1 cellular context compared by ENCODE assay signal in the genomic region with DNA sequence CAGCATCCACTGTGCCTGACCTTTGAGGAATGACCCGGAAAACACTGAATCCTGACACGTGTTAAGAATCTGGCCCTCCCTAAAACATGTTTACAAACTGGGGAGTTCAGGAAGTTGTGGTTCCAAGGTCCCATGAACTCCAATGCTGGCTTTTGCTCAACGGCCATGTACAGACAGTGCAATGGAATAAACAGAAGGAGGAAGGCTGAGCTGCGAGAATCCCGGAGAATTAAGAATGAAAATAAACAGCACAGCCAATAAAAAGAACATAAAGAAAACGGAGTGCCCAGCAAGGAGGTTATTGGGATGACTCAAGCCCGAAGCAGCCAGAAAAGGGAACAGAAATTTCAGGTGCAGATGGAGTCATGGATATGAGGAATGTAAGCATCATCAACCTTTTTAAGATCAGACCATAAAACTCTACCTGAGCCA.
A peak's percentile ranks its signal among the peaks of the same experiment; 100 is the strongest.
TF ChIP-seq lines count a peak whose summit lies in the region.

No MANE protein-coding gene starts in this region.

TF ChIP-seq in HEK293, 187 proteins besides CTCF, POLR2A, EP300 and RAD21 (continued from another document and continues in another):
- TF ChIP-seq, protein P1, sequence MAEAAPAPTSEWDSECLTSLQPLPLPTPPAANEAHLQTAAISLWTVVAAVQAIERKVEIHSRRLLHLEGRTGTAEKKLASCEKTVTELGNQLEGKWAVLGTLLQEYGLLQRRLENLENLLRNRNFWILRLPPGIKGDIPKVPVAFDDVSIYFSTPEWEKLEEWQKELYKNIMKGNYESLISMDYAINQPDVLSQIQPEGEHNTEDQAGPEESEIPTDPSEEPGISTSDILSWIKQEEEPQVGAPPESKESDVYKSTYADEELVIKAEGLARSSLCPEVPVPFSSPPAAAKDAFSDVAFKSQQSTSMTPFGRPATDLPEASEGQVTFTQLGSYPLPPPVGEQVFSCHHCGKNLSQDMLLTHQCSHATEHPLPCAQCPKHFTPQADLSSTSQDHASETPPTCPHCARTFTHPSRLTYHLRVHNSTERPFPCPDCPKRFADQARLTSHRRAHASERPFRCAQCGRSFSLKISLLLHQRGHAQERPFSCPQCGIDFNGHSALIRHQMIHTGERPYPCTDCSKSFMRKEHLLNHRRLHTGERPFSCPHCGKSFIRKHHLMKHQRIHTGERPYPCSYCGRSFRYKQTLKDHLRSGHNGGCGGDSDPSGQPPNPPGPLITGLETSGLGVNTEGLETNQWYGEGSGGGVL (tag by site-specific recombination; IDR thresholded peaks at IDR 0.05) = no peak
- TF ChIP-seq, protein P2, sequence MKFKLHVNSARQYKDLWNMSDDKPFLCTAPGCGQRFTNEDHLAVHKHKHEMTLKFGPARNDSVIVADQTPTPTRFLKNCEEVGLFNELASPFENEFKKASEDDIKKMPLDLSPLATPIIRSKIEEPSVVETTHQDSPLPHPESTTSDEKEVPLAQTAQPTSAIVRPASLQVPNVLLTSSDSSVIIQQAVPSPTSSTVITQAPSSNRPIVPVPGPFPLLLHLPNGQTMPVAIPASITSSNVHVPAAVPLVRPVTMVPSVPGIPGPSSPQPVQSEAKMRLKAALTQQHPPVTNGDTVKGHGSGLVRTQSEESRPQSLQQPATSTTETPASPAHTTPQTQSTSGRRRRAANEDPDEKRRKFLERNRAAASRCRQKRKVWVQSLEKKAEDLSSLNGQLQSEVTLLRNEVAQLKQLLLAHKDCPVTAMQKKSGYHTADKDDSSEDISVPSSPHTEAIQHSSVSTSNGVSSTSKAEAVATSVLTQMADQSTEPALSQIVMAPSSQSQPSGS (tag by site-specific recombination; IDR thresholded peaks at IDR 0.05; ENCODE audit: low read depth) = no peak
- TF ChIP-seq SP3 (tag by site-specific recombination; IDR thresholded peaks at IDR 0.05) (no peak), ZNF707 (tag by site-specific recombination; IDR thresholded peaks at IDR 0.05) (no peak), OSR2 (tag by site-specific recombination; IDR thresholded peaks at IDR 0.05) (peak; percentile 81), ZNF560 (tag by site-specific recombination; IDR thresholded peaks at IDR 0.05; ENCODE audit: borderline replicate concordance) (no peak), ZNF571 (tag by site-specific recombination; IDR thresholded peaks at IDR 0.05) (no peak), HOXC10 (CRISPR knock-in tag; IDR thresholded peaks at IDR 0.05) (no peak), TRIM28 (IDR thresholded peaks at IDR 0.05; ENCODE audit: borderline replicate concordance, low read length) (peak; percentile 56; the same call in 1 of the 2 replicates), ZNF449 (tag by site-specific recombination; IDR thresholded peaks at IDR 0.05) (no peak), PRDM6 (tag by site-specific recombination; IDR thresholded peaks at IDR 0.05) (0 out of 2 replicates have a peak, but pooled peaks have one; percentile 32), ZNF747 (tag by site-specific recombination; IDR thresholded peaks at IDR 0.05) (no peak), KLF8 (tag by site-specific recombination; IDR thresholded peaks at IDR 0.05) (no peak), ZNF138 (tag by site-specific recombination; IDR thresholded peaks at IDR 0.05; ENCODE audit: borderline replicate concordance) (no peak), ZNF670 (tag by site-specific recombination; IDR thresholded peaks at IDR 0.05; ENCODE audit: low read depth) (no peak), HOXA7 (CRISPR knock-in tag; IDR thresholded peaks at IDR 0.05; ENCODE audit: borderline replicate concordance) (no peak), ZNF366 (tag by site-specific recombination; conservative IDR thresholded peaks at IDR 0.05) (peak; percentile 46; the same call in 1 of the 2 replicates), ZBTB48 (tag by site-specific recombination; IDR thresholded peaks at IDR 0.05) (no peak), ZNF658 (tag by site-specific recombination; IDR thresholded peaks at IDR 0.05) (no peak), TCF7L2 (IDR thresholded peaks at IDR 0.05; ENCODE audit: borderline replicate concordance, low read depth, low read length) (no peak), ZEB2 (tag by site-specific recombination; IDR thresholded peaks at IDR 0.05) (0 out of 2 replicates have a peak, but pooled peaks have one; percentile 29), ELK4 (IDR thresholded peaks at IDR 0.05; ENCODE audit: borderline replicate concordance, low read depth, low read length) (no peak), ZNF394 (tag by site-specific recombination; IDR thresholded peaks at IDR 0.05; ENCODE audit: borderline replicate concordance) (no peak), ZFHX2 (tag by site-specific recombination; conservative IDR thresholded peaks at IDR 0.05) (no peak), HOXD13 (CRISPR knock-in tag; IDR thresholded peaks at IDR 0.05; ENCODE audit: borderline replicate concordance) (peak; percentile 47; the same call in 1 of the 2 replicates), ZNF157 (tag by site-specific recombination; IDR thresholded peaks at IDR 0.05) (no peak), ZNF16 (tag by site-specific recombination; IDR thresholded peaks at IDR 0.05; ENCODE audit: low read depth) (no peak), ZNF621 (tag by site-specific recombination; IDR thresholded peaks at IDR 0.05) (no peak), ZNF174 (tag by site-specific recombination; IDR thresholded peaks at IDR 0.05) (no peak), ZNF792 (tag by site-specific recombination; IDR thresholded peaks at IDR 0.05) (no peak), ZNF768 (tag by site-specific recombination; IDR thresholded peaks at IDR 0.05) (no peak), ZBTB11 (tag by site-specific recombination; conservative IDR thresholded peaks at IDR 0.05; ENCODE audit: low read depth) (no peak), ZSCAN30 (tag by site-specific recombination; IDR thresholded peaks at IDR 0.05) (0 out of 2 replicates have a peak, but pooled peaks have one; percentile 11), ZNF510 (tag by site-specific recombination; IDR thresholded peaks at IDR 0.05; ENCODE audit: insufficient replicate concordance) (no peak), BCL11B (tag by site-specific recombination; IDR thresholded peaks at IDR 0.05; ENCODE audit: low read depth) (no peak), PRDM1 (tag by site-specific recombination; IDR thresholded peaks at IDR 0.05) (no peak), ZBTB21 (tag by site-specific recombination; IDR thresholded peaks at IDR 0.05) (no peak)
- TF ChIP-seq, protein P3, sequence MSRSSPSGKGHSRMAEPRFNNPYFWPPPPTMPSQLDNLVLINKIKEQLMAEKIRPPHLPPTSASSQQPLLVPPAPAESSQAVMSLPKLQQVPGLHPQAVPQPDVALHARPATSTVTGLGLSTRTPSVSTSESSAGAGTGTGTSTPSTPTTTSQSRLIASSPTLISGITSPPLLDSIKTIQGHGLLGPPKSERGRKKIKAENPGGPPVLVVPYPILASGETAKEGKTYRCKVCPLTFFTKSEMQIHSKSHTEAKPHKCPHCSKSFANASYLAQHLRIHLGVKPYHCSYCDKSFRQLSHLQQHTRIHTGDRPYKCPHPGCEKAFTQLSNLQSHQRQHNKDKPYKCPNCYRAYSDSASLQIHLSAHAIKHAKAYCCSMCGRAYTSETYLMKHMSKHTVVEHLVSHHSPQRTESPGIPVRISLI (tag by site-specific recombination; IDR thresholded peaks at IDR 0.05) = no peak
- TF ChIP-seq, protein P4, sequence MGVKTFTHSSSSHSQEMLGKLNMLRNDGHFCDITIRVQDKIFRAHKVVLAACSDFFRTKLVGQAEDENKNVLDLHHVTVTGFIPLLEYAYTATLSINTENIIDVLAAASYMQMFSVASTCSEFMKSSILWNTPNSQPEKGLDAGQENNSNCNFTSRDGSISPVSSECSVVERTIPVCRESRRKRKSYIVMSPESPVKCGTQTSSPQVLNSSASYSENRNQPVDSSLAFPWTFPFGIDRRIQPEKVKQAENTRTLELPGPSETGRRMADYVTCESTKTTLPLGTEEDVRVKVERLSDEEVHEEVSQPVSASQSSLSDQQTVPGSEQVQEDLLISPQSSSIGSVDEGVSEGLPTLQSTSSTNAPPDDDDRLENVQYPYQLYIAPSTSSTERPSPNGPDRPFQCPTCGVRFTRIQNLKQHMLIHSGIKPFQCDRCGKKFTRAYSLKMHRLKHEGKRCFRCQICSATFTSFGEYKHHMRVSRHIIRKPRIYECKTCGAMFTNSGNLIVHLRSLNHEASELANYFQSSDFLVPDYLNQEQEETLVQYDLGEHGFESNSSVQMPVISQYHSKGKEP (tag by site-specific recombination; IDR thresholded peaks at IDR 0.05) = no peak
- TF ChIP-seq, protein P5, sequence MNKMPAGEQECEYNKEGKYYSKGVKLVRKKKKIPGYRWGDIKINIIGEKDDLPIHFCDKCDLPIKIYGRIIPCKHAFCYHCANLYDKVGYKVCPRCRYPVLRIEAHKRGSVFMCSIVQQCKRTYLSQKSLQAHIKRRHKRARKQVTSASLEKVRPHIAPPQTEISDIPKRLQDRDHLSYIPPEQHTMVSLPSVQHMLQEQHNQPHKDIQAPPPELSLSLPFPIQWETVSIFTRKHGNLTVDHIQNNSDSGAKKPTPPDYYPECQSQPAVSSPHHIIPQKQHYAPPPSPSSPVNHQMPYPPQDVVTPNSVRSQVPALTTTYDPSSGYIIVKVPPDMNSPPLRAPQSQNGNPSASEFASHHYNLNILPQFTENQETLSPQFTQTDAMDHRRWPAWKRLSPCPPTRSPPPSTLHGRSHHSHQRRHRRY (tag by site-specific recombination; IDR thresholded peaks at IDR 0.05) = no peak
- TF ChIP-seq, protein P6, sequence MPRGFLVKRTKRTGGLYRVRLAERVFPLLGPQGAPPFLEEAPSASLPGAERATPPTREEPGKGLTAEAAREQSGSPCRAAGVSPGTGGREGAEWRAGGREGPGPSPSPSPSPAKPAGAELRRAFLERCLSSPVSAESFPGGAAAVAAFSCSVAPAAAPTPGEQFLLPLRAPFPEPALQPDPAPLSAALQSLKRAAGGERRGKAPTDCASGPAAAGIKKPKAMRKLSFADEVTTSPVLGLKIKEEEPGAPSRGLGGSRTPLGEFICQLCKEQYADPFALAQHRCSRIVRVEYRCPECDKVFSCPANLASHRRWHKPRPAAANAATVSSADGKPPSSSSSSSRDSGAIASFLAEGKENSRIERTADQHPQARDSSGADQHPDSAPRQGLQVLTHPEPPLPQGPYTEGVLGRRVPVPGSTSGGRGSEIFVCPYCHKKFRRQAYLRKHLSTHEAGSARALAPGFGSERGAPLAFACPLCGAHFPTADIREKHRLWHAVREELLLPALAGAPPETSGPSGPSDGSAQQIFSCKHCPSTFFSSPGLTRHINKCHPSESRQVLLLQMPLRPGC (tag by site-specific recombination; IDR thresholded peaks at IDR 0.05) = no peak
- TF ChIP-seq, protein P7, sequence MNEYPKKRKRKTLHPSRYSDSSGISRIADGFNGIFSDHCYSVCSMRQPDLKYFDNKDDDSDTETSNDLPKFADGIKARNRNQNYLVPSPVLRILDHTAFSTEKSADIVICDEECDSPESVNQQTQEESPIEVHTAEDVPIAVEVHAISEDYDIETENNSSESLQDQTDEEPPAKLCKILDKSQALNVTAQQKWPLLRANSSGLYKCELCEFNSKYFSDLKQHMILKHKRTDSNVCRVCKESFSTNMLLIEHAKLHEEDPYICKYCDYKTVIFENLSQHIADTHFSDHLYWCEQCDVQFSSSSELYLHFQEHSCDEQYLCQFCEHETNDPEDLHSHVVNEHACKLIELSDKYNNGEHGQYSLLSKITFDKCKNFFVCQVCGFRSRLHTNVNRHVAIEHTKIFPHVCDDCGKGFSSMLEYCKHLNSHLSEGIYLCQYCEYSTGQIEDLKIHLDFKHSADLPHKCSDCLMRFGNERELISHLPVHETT (tag by site-specific recombination; IDR thresholded peaks at IDR 0.05) = no peak
